ENCODE assay signal across 9 cellular contexts in genomic region chrX:134990475-134991473, GRCh38. TPM values are rescaled to one million over a fixed set of nuclear protein-coding genes. Genes with fewer than 3 reads are reported as not detected.
A peak's percentile ranks its signal among the peaks of the same experiment; 100 is the strongest.
DNase-seq lines count a peak whose midpoint lies in the region; ATAC-seq, FAIRE-seq and TF ChIP-seq lines count a peak whose summit lies in the region.
"Had no signal": no experiment of that assay in that cellular context is flagged by ENCODE, and none has a peak within 500 bp of the region (broad histone marks: within the 10 kb centered on the region; RNA-seq: fewer than 3 reads in every experiment).

SMIM10 (plus strand) TSS chrX:134990991; CDS start chrX:134991096, 105 bp downstream.

- H3K4me2 ChIP-seq in endothelial cell of umbilical vein (ENCODE audit: insufficient read depth, low read length) (peak within 1 kb of the TSS; percentile 20), mesendoderm (ENCODE audit: low read length) (peak within 1 kb of the TSS; percentile 44)

- no peaks in the 10 kb centered on the region for H3K79me2 ChIP-seq in endothelial cell of umbilical vein (ENCODE audit: control insufficient read depth, insufficient read depth, low read length)
- H3K79me2 ChIP-seq in mesendoderm (ENCODE audit: control insufficient read depth, insufficient read depth, low read length): no peaks in the 10 kb centered on the region

- ATAC-seq in stimulated activated effector memory CD8-positive, alpha-beta T cell treated with anti-CD3 and anti-CD28 coated beads, Interleukin-12 subunit alpha, Interleukin-12 subunit beta, amount 100 ng/mL, for 72 hours: peak; percentile 76
- ATAC-seq in GM18502 (IDR thresholded peaks at IDR 0.05; ENCODE audit: poor library complexity, unreplicated experiment): no peak

- no peak within 1 kb of the TSS for H4K8ac ChIP-seq in mesendoderm (ENCODE audit: low read depth, low read length)

- no CpG with 5 or more reads among the region's 49 CpGs for WGBS in mesendoderm (ENCODE audit: extremely low coverage, insufficient coverage, low lambda C conversion rate)

- no peaks in the 10 kb centered on the region for H3K9me3 Mint-ChIP-seq in activated CD4-positive, alpha-beta T cell treated with anti-CD3 and anti-CD28 coated beads, Interleukin-2, amount 10 ng/mL, durations not matched to agents 7 days and 5 days
- H3K9me3 Mint-ChIP-seq in stimulated activated effector memory CD8-positive, alpha-beta T cell treated with anti-CD3 and anti-CD28 coated beads, Interleukin-12 subunit alpha, Interleukin-12 subunit beta, amount 100 ng/mL, for 72 hours: no peaks in the 10 kb centered on the region

- no peak within 1 kb of the TSS for H2BK120ac ChIP-seq in mesendoderm (ENCODE audit: low read depth, low read length)

- no peaks in the 10 kb centered on the region for H3K9me3 ChIP-seq in endothelial cell of umbilical vein (replicated peaks; ENCODE audit: control insufficient read depth, insufficient read depth, low read length)

- H3K4me1 Mint-ChIP-seq in activated CD4-positive, alpha-beta T cell treated with anti-CD3 and anti-CD28 coated beads, Interleukin-2, amount 10 ng/mL, durations not matched to agents 7 days and 5 days: peaks cover 17% of the 10 kb centered on the region
- peaks cover 10% of the 10 kb centered on the region for H3K4me1 Mint-ChIP-seq in stimulated activated effector memory CD8-positive, alpha-beta T cell treated with anti-CD3 and anti-CD28 coated beads, Interleukin-12 subunit alpha, Interleukin-12 subunit beta, amount 100 ng/mL, for 72 hours

- peak; percentile 78 for FAIRE-seq in endothelial cell of umbilical vein (lab: Jason Lieb, UNC)

- dilution Hi-C loops in endothelial cell of umbilical vein (cut with MboI; ENCODE audit: extremely low pct_ligation_motif_present, low sequenced_read_pairs): no loop called here

- no peaks in the 10 kb centered on the region for H3K79me1 ChIP-seq in mesendoderm (ENCODE audit: low read length)

- no TSS peak for BruUV-seq in endothelial cell of umbilical vein (replicated peaks; lab: Mats Ljungman, UMichigan)

- H3K27ac ChIP-seq in endothelial cell of umbilical vein (ENCODE audit: insufficient read depth, low read depth, low read length) (no peak within 1 kb of the TSS), mesendoderm (ENCODE audit: low read depth, low read length) (no peak within 1 kb of the TSS)
- H3K27ac ChIP-seq: 22Rv1 had no signal

- no peaks in the 10 kb centered on the region for H4K20me1 ChIP-seq in endothelial cell of umbilical vein (replicated peaks; ENCODE audit: control insufficient read depth, extremely low read depth, insufficient read depth, low read length)

- H4K5ac ChIP-seq in mesendoderm (ENCODE audit: low read length): no peak within 1 kb of the TSS

- peak within 1 kb of the TSS; percentile 13 for H3K9ac ChIP-seq in endothelial cell of umbilical vein (replicated peaks; ENCODE audit: extremely low read depth, insufficient read depth, low read length)
- peak within 1 kb of the TSS; percentile 56 for H3K9ac ChIP-seq in mesendoderm (ENCODE audit: low read length)

- no peak within 1 kb of the TSS for H2BK15ac ChIP-seq in mesendoderm (replicated peaks; ENCODE audit: low read depth)

- H3K36me3 ChIP-seq in endothelial cell of umbilical vein (ENCODE audit: control insufficient read depth in 2 of 2, extremely low read depth in 1 of 2, insufficient read depth in 2 of 2, low read length in 2 of 2) (no peaks in the 10 kb centered on the region), mesendoderm (ENCODE audit: control insufficient read depth, insufficient read depth, low read length) (no peaks in the 10 kb centered on the region)

- TF ChIP-seq POLR2A in endothelial cell of umbilical vein (IDR thresholded peaks at IDR 0.05; ENCODE audit: low read depth, low read length): no peak

- H3K36me3 Mint-ChIP-seq in activated CD4-positive, alpha-beta T cell treated with anti-CD3 and anti-CD28 coated beads, Interleukin-2, amount 10 ng/mL, durations not matched to agents 7 days and 5 days (ENCODE audit: low read depth): no peaks in the 10 kb centered on the region
- H3K36me3 Mint-ChIP-seq in stimulated activated effector memory CD8-positive, alpha-beta T cell treated with anti-CD3 and anti-CD28 coated beads, Interleukin-12 subunit alpha, Interleukin-12 subunit beta, amount 100 ng/mL, for 72 hours: no peaks in the 10 kb centered on the region

- H3K4me3 ChIP-seq in endothelial cell of umbilical vein (replicated peaks in 1 of 3; ENCODE audit: insufficient read depth in 1 of 3, low read depth in 1 of 3, low read length in 3 of 3): peak within 1 kb of the TSS in 2 of 3 experiments; percentile 3 to 38
- no peak within 1 kb of the TSS for H3K4me3 ChIP-seq in mesendoderm (ENCODE audit: low read length)

- peaks cover 21% of the 10 kb centered on the region for H3K27me3 Mint-ChIP-seq in activated CD4-positive, alpha-beta T cell treated with anti-CD3 and anti-CD28 coated beads, Interleukin-2, amount 10 ng/mL, durations not matched to agents 7 days and 5 days

- peak within 1 kb of the TSS; percentile 62 for H3K4me3 Mint-ChIP-seq in activated CD4-positive, alpha-beta T cell treated with anti-CD3 and anti-CD28 coated beads, Interleukin-2, amount 10 ng/mL, durations not matched to agents 7 days and 5 days
- H3K4me3 Mint-ChIP-seq in stimulated activated effector memory CD8-positive, alpha-beta T cell treated with anti-CD3 and anti-CD28 coated beads, Interleukin-12 subunit alpha, Interleukin-12 subunit beta, amount 100 ng/mL, for 72 hours: peak within 1 kb of the TSS; percentile 66

- intact Hi-C loops in endothelial cell of umbilical vein (cut with micrococcal nuclease): no loop called here

- no peak for TF ChIP-seq CTCF in endothelial cell of umbilical vein (IDR thresholded peaks at IDR 0.05; ENCODE audit: extremely low read depth in 1 of 2, insufficient read depth in 1 of 2, low read depth in 1 of 2, low read length in 2 of 2)

- H3K18ac ChIP-seq in mesendoderm (ENCODE audit: low read length): peak within 1 kb of the TSS; percentile 71

- H3K56ac ChIP-seq in mesendoderm (ENCODE audit: low read length): peak within 1 kb of the TSS; percentile 84

- H3K4ac ChIP-seq in mesendoderm (ENCODE audit: low read depth, low read length): no peak within 1 kb of the TSS

- CTCF ChIA-PET in activated CD4-positive, alpha-beta T cell treated with anti-CD3 and anti-CD28 coated beads, Interleukin-2, amount 10 ng/mL, durations not matched to agents 7 days and 5 days (lab: Charles Lee): no interaction called here
- CTCF ChIA-PET in endothelial cell of umbilical vein (lab: Charles Lee): interaction anchor here (2.1 kb wide), 1 partner anchor 26 kb away, joined by 8 read pairs; no protein-coding TSS in a partner anchor

- no peak within 1 kb of the TSS for H2AK5ac ChIP-seq in mesendoderm (ENCODE audit: low read length)

- DNase-seq in DMS153 treated with DMSO at 0.1 percent for 48 hours (lab: John Stamatoyannopoulos, UW; ENCODE audit: unreplicated experiment): peak; percentile 12
- DNase-seq in DMS153 (lab: John Stamatoyannopoulos, UW): no peak
- peak; percentile 47 for DNase-seq in HS-5 (ENCODE audit: low read depth)
- DNase-seq in activated CD4-positive, alpha-beta T cell treated with anti-CD3 and anti-CD28 coated beads, Interleukin-2, amount 10 ng/mL, durations not matched to agents 7 days and 5 days: peak; percentile 6
- DNase-seq in endothelial cell of umbilical vein (ENCODE audit: low read depth, low spot score): peak; percentile 52
- peak; percentile 53 for DNase-seq in mesendoderm
- peak; percentile 8 to 62 for DNase-seq in stimulated activated effector memory CD8-positive, alpha-beta T cell treated with anti-CD3 and anti-CD28 coated beads, Interleukin-12 subunit alpha, Interleukin-12 subunit beta, amount 100 ng/mL, for 72 hours (ENCODE audit: low spot score in 2 of 2)

- H2AFZ ChIP-seq in endothelial cell of umbilical vein (ENCODE audit: low read depth, low read length): peak within 1 kb of the TSS; percentile 39

- H3K27me3 ChIP-seq in endothelial cell of umbilical vein (ENCODE audit: control insufficient read depth in 2 of 2, insufficient read depth in 2 of 2, low read length in 2 of 2) (no peaks in the 10 kb centered on the region), mesendoderm (ENCODE audit: insufficient read depth, low read length, poor library complexity) (no peaks in the 10 kb centered on the region)

- no peak within 1 kb of the TSS for H2BK5ac ChIP-seq in mesendoderm (ENCODE audit: low read length)

- H3K4me1 ChIP-seq in endothelial cell of umbilical vein (ENCODE audit: control insufficient read depth, extremely low read depth, insufficient read depth, low read length): peaks cover 4% of the 10 kb centered on the region
- no peaks in the 10 kb centered on the region for H3K4me1 ChIP-seq in mesendoderm (ENCODE audit: control insufficient read depth, low read depth, low read length)

- H3K27ac Mint-ChIP-seq in activated CD4-positive, alpha-beta T cell treated with anti-CD3 and anti-CD28 coated beads, Interleukin-2, amount 10 ng/mL, durations not matched to agents 7 days and 5 days: peak within 1 kb of the TSS; percentile 57
- H3K27ac Mint-ChIP-seq in stimulated activated effector memory CD8-positive, alpha-beta T cell treated with anti-CD3 and anti-CD28 coated beads, Interleukin-12 subunit alpha, Interleukin-12 subunit beta, amount 100 ng/mL, for 72 hours: peak within 1 kb of the TSS; percentile 63

- no peak within 1 kb of the TSS for H3K23ac ChIP-seq in mesendoderm (ENCODE audit: low read length)

- H3K9me1 ChIP-seq in endothelial cell of umbilical vein (replicated peaks; ENCODE audit: control insufficient read depth, extremely low read depth, insufficient read depth, low read length): no peaks in the 10 kb centered on the region

- POLR2A ChIA-PET in activated CD4-positive, alpha-beta T cell treated with anti-CD3 and anti-CD28 coated beads, Interleukin-2, amount 10 ng/mL, durations not matched to agents 7 days and 5 days (lab: Charles Lee): interaction anchor here (0.6 kb wide), 1 partner anchor 26 kb away, joined by 3 read pairs; no protein-coding TSS in a partner anchor
- POLR2A ChIA-PET in endothelial cell of umbilical vein (lab: Charles Lee): no interaction called here

TF ChIP-seq in endothelial cell of umbilical vein, 7 proteins besides CTCF, POLR2A, EP300 and RAD21 (continues in another document):
- peak; percentile 27 for TF ChIP-seq POLR2AphosphoS5 (IDR thresholded peaks at IDR 0.05; ENCODE audit: insufficient read depth, low read depth, low read length)

RNA-seq across cellular contexts. Expression of gene SMIM10, which starts in this region (rescaled TPM):
- under 1 TPM in 1 of 2 experiments, not detected in 1; 0.21 TPM for total RNA-seq in activated CD4-positive, alpha-beta T cell treated with anti-CD3 and anti-CD28 coated beads, Interleukin-2, amount 10 ng/mL, durations not matched to agents 7 days and 5 days
- 1.3 and 2.7 TPM in 2 replicates for total RNA-seq in endothelial cell of umbilical vein
- polyA plus RNA-seq in endothelial cell of umbilical vein: 2.0 and 2.4 TPM in 2 replicates
- 1.3 and 1.4 TPM in 2 replicates for polyA plus RNA-seq in endothelial cell of umbilical vein (2011; cell fraction: cytosol; rRNA removed)
- polyA plus RNA-seq in endothelial cell of umbilical vein (2011; cell fraction: nucleus; rRNA removed): 0.48 and 0.53 TPM in 2 replicates
- polyA plus RNA-seq in endothelial cell of umbilical vein (2012): 0.95 and 2.3 TPM in 2 replicates
- polyA minus RNA-seq in endothelial cell of umbilical vein: 0.34 and 0.55 TPM in 2 replicates
- polyA minus RNA-seq in endothelial cell of umbilical vein (2011; cell fraction: cytosol; rRNA and poly(A)+ RNA removed): 18.4 TPM
- 0.29 TPM in 1 of 2 replicates, not detected in the other for polyA minus RNA-seq in endothelial cell of umbilical vein (2011; cell fraction: nucleus; rRNA and poly(A)+ RNA removed)
- 5.6 TPM for polyA plus RNA-seq in mesendoderm (2013, experiment 1 of 2)
- polyA plus RNA-seq in mesendoderm (2013, experiment 2 of 2): 6.2 TPM

Comparison
In these comparisons a context has a peak if more than half of its experiments do, and no peak if none do; other contexts are left out.
1. Peak in DNase-seq in activated CD4-positive, alpha-beta T cell treated with anti-CD3 and anti-CD28 coated beads, Interleukin-2, amount 10 ng/mL, durations not matched to agents 7 days and 5 days; RNA of the gene not detected or under 1 TPM.